Comparison of ENCODE assay signal across 1 cellular context in the genomic region with DNA sequence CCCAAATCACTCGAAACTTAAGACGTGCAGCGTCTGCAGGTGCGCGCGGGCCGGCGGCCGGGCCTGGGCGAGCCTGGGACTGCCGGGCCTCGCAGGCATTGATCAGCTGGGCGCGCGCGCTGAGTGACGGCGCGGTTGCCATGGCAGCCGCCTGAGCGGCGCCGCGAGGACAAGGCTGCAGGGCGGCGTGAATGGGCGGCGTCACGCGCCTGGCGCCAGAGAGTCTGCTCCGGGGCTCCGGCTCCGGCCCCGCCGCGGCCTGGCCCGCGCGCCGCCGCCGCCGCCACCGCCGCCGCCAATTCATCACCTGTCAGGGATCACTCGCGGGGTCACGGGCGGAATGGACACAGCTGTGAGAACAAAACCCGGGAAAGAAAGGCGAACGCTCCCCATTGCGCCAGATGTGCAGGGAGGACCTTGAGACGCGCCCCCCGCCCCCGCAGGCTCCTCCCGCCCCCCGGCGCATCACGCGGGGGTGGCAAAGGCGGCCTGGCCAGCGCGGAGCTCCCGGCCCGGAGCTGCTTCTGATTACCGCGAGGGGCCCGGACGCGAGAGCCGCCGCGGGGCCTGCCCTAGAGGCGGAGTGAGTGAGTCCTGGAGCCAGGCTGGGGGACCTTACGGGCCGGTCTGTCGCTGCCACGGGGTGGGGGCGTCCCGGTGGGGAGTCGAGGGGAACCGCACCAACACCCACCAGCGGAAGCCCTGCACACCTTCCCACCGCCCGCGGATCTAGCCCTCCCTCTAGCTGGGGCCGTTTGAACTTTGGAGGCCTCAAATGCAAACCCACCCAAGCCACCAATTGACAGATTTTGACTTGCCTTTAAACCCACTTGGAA.
TF ChIP-seq lines count a peak whose summit lies in the region.

No MANE protein-coding gene starts in this region.

TF ChIP-seq in HepG2, 621 proteins besides CTCF, POLR2A, EP300 and RAD21 (continued from another document and continues in another):
- TF ChIP-seq ZNF503 (CRISPR knock-in tag; IDR thresholded peaks at IDR 0.05) (peak; percentile 33), HDAC2 (CRISPR knock-in tag; IDR thresholded peaks at IDR 0.05) (peak; percentile 30; the same call in 1 of the 2 replicates), PHF8 (CRISPR knock-in tag; IDR thresholded peaks at IDR 0.05) (peak; percentile 67), PHF21A (CRISPR knock-in tag; IDR thresholded peaks at IDR 0.05) (peak; percentile 33; the same call in 1 of the 2 replicates), ZNF224 (CRISPR knock-in tag; IDR thresholded peaks at IDR 0.05) (0 out of 2 replicates have a peak, but pooled peaks have one; percentile 37), JDP2 (CRISPR knock-in tag; IDR thresholded peaks at IDR 0.05; ENCODE audit: borderline replicate concordance) (no peak; the same call in 1 of the 2 replicates), UBTF (CRISPR knock-in tag; IDR thresholded peaks at IDR 0.05) (peak; percentile 97), NFKBIZ (CRISPR knock-in tag; IDR thresholded peaks at IDR 0.05) (no peak), PITX1 (CRISPR knock-in tag; IDR thresholded peaks at IDR 0.05) (no peak; the same call in 1 of the 2 replicates), GABPB1 (CRISPR knock-in tag; IDR thresholded peaks at IDR 0.05) (peak; percentile 73; the same call in 1 of the 2 replicates), ZNF839 (CRISPR knock-in tag; IDR thresholded peaks at IDR 0.05; ENCODE audit: borderline replicate concordance) (no peak), ZNF747 (CRISPR knock-in tag; IDR thresholded peaks at IDR 0.05; ENCODE audit: borderline replicate concordance) (peak; percentile 10; the same call in 1 of the 2 replicates), KLF16 (CRISPR knock-in tag; IDR thresholded peaks at IDR 0.05) (no peak; a peak in 1 of 4 replicates), GLMP (CRISPR knock-in tag; IDR thresholded peaks at IDR 0.05; ENCODE audit: borderline replicate concordance) (no peak), PCBP2 (optimal IDR thresholded peaks at IDR 0.05; ENCODE audit: low read depth, low read length, poor library complexity, severe bottlenecking) (no peak), ZNF468 (CRISPR knock-in tag; IDR thresholded peaks at IDR 0.05) (0 out of 2 replicates have a peak, but pooled peaks have one; percentile 68), ZSCAN29 (CRISPR knock-in tag; conservative IDR thresholded peaks at IDR 0.05) (0 out of 2 replicates have a peak, but pooled peaks have one; percentile 17), ZNF20 (CRISPR knock-in tag; IDR thresholded peaks at IDR 0.05) (peak; percentile 61; the same call in 1 of the 2 replicates), ZNF746 (CRISPR knock-in tag; IDR thresholded peaks at IDR 0.05) (peak; percentile 63), ZNF207 (IDR thresholded peaks at IDR 0.05; ENCODE audit: borderline replicate concordance) (no peak), ZNF383 (CRISPR knock-in tag; IDR thresholded peaks at IDR 0.05; ENCODE audit: borderline replicate concordance) (no peak), ZBTB43 (CRISPR knock-in tag; conservative IDR thresholded peaks at IDR 0.05) (no peak), ZNF629 (CRISPR knock-in tag; conservative IDR thresholded peaks at IDR 0.05) (0 out of 2 replicates have a peak, but pooled peaks have one; percentile 27), SKI (IDR thresholded peaks at IDR 0.05; ENCODE audit: partially characterized antibody) (peak; percentile 100), SPEN (CRISPR knock-in tag; IDR thresholded peaks at IDR 0.05; ENCODE audit: low read depth) (peak; percentile 73), ATM (IDR thresholded peaks at IDR 0.05; ENCODE audit: borderline replicate concordance) (no peak), SMAD9 (CRISPR knock-in tag; IDR thresholded peaks at IDR 0.05) (no peak), PHF20 (CRISPR knock-in tag; IDR thresholded peaks at IDR 0.05) (no peak), ZHX1 (CRISPR knock-in tag; IDR thresholded peaks at IDR 0.05; ENCODE audit: low read depth) (peak; percentile 57; the same call in 1 of the 2 replicates)
- TF ChIP-seq, protein P1, sequence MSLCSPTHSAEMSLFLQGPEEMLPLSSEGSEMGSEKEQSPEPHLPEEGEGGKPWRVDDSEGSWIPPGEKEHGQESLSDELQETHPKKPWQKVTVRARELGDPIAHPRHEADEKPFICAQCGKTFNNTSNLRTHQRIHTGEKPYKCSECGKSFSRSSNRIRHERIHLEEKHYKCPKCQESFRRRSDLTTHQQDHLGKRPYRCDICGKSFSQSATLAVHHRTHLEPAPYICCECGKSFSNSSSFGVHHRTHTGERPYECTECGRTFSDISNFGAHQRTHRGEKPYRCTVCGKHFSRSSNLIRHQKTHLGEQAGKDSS (CRISPR knock-in tag; IDR thresholded peaks at IDR 0.05; ENCODE audit: borderline replicate concordance, low read depth) = peak; percentile 51; the same call in 1 of the 2 replicates
- TF ChIP-seq, protein P2, sequence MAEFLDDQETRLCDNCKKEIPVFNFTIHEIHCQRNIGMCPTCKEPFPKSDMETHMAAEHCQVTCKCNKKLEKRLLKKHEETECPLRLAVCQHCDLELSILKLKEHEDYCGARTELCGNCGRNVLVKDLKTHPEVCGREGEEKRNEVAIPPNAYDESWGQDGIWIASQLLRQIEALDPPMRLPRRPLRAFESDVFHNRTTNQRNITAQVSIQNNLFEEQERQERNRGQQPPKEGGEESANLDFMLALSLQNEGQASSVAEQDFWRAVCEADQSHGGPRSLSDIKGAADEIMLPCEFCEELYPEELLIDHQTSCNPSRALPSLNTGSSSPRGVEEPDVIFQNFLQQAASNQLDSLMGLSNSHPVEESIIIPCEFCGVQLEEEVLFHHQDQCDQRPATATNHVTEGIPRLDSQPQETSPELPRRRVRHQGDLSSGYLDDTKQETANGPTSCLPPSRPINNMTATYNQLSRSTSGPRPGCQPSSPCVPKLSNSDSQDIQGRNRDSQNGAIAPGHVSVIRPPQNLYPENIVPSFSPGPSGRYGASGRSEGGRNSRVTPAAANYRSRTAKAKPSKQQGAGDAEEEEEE (CRISPR knock-in tag; IDR thresholded peaks at IDR 0.05; ENCODE audit: borderline replicate concordance) = no peak
- TF ChIP-seq, protein P3, sequence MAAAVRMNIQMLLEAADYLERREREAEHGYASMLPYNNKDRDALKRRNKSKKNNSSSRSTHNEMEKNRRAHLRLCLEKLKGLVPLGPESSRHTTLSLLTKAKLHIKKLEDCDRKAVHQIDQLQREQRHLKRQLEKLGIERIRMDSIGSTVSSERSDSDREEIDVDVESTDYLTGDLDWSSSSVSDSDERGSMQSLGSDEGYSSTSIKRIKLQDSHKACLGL (CRISPR knock-in tag; IDR thresholded peaks at IDR 0.05) = no peak
- TF ChIP-seq, protein P4, sequence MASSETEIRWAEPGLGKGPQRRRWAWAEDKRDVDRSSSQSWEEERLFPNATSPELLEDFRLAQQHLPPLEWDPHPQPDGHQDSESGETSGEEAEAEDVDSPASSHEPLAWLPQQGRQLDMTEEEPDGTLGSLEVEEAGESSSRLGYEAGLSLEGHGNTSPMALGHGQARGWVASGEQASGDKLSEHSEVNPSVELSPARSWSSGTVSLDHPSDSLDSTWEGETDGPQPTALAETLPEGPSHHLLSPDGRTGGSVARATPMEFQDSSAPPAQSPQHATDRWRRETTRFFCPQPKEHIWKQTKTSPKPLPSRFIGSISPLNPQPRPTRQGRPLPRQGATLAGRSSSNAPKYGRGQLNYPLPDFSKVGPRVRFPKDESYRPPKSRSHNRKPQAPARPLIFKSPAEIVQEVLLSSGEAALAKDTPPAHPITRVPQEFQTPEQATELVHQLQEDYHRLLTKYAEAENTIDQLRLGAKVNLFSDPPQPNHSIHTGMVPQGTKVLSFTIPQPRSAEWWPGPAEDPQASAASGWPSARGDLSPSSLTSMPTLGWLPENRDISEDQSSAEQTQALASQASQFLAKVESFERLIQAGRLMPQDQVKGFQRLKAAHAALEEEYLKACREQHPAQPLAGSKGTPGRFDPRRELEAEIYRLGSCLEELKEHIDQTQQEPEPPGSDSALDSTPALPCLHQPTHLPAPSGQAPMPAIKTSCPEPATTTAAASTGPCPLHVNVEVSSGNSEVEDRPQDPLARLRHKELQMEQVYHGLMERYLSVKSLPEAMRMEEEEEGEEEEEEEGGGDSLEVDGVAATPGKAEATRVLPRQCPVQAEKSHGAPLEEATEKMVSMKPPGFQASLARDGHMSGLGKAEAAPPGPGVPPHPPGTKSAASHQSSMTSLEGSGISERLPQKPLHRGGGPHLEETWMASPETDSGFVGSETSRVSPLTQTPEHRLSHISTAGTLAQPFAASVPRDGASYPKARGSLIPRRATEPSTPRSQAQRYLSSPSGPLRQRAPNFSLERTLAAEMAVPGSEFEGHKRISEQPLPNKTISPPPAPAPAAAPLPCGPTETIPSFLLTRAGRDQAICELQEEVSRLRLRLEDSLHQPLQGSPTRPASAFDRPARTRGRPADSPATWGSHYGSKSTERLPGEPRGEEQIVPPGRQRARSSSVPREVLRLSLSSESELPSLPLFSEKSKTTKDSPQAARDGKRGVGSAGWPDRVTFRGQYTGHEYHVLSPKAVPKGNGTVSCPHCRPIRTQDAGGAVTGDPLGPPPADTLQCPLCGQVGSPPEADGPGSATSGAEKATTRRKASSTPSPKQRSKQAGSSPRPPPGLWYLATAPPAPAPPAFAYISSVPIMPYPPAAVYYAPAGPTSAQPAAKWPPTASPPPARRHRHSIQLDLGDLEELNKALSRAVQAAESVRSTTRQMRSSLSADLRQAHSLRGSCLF (CRISPR knock-in tag; IDR thresholded peaks at IDR 0.05; ENCODE audit: borderline replicate concordance) = no peak
- TF ChIP-seq, protein P5, sequence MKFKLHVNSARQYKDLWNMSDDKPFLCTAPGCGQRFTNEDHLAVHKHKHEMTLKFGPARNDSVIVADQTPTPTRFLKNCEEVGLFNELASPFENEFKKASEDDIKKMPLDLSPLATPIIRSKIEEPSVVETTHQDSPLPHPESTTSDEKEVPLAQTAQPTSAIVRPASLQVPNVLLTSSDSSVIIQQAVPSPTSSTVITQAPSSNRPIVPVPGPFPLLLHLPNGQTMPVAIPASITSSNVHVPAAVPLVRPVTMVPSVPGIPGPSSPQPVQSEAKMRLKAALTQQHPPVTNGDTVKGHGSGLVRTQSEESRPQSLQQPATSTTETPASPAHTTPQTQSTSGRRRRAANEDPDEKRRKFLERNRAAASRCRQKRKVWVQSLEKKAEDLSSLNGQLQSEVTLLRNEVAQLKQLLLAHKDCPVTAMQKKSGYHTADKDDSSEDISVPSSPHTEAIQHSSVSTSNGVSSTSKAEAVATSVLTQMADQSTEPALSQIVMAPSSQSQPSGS (CRISPR knock-in tag; IDR thresholded peaks at IDR 0.05) = no peak
